In the genomic region with DNA sequence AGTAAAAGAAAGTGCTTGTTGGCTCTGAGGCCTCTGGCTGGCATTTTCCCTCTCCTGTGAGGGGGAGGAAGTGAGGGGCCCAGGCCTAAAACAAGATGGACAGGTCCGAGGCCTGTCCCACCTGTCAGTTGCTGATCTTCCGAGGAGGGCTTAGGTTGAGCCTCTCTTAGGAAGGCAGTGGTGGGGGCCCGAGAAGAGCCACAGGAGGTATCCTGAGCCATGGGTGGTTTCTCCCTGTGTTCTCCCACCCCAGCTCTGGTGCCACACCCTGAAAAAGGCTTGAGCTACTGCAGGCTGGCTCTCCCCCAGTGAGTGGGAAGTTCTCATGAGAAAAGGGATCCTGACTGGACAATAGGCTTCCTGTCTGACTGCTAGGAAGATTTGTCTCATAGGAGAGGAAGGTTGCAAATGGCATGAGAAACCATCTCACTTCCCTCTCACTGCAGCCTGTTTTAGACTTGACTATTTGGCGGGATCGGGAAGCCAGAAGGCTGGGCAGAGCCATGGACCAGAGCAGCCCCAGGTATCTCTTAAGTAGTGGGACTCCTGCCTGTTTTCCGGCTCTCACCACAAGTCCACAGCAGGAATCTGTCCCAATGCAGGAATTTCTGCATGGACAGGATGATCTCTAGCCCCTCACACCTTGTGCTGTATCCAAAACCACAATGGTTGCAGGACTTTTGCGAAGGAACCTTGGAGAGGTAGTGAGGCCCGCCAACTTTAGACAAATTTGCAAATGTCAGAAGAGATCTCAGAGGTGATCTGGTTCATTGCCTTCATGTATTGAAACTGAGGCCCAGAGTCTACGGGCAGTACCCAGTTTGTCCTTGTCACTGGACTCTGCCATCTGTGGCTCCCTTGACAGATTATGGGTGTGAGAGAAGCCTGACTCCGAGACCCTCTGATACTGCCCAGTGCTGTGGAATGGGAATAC, we compare ENCODE assay signal across 1 cellular context.
A peak's percentile ranks its signal among the peaks of the same experiment; 100 is the strongest.
TF ChIP-seq lines count a peak whose summit lies in the region.

No MANE protein-coding gene starts in this region.

TF ChIP-seq in HepG2, 621 proteins besides CTCF, POLR2A, EP300 and RAD21 (continued from another document and continues in another):
- no peak for TF ChIP-seq CREB3 (CRISPR knock-in tag; IDR thresholded peaks at IDR 0.05)
- TF ChIP-seq, protein P1, sequence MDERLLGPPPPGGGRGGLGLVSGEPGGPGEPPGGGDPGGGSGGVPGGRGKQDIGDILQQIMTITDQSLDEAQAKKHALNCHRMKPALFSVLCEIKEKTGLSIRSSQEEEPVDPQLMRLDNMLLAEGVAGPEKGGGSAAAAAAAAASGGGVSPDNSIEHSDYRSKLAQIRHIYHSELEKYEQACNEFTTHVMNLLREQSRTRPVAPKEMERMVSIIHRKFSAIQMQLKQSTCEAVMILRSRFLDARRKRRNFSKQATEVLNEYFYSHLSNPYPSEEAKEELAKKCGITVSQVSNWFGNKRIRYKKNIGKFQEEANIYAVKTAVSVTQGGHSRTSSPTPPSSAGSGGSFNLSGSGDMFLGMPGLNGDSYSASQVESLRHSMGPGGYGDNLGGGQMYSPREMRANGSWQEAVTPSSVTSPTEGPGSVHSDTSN (CRISPR knock-in tag; IDR thresholded peaks at IDR 0.05), result no peak
- TF ChIP-seq, protein P2, sequence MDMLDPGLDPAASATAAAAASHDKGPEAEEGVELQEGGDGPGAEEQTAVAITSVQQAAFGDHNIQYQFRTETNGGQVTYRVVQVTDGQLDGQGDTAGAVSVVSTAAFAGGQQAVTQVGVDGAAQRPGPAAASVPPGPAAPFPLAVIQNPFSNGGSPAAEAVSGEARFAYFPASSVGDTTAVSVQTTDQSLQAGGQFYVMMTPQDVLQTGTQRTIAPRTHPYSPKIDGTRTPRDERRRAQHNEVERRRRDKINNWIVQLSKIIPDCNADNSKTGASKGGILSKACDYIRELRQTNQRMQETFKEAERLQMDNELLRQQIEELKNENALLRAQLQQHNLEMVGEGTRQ (IDR thresholded peaks at IDR 0.05; ENCODE audit: low read depth, low read length), result no peak
- TF ChIP-seq, protein P2 (CRISPR knock-in tag; IDR thresholded peaks at IDR 0.05; ENCODE audit: borderline replicate concordance), result no peak
- TF ChIP-seq, protein P3, sequence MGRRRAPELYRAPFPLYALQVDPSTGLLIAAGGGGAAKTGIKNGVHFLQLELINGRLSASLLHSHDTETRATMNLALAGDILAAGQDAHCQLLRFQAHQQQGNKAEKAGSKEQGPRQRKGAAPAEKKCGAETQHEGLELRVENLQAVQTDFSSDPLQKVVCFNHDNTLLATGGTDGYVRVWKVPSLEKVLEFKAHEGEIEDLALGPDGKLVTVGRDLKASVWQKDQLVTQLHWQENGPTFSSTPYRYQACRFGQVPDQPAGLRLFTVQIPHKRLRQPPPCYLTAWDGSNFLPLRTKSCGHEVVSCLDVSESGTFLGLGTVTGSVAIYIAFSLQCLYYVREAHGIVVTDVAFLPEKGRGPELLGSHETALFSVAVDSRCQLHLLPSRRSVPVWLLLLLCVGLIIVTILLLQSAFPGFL (CRISPR knock-in tag; IDR thresholded peaks at IDR 0.05), result no peak
- TF ChIP-seq SIN3A (IDR thresholded peaks at IDR 0.05; ENCODE audit: borderline replicate concordance, low read depth, low read length), result no peak
- no peak for TF ChIP-seq ZNF263 (CRISPR knock-in tag; IDR thresholded peaks at IDR 0.05)
- TF ChIP-seq, protein P4, sequence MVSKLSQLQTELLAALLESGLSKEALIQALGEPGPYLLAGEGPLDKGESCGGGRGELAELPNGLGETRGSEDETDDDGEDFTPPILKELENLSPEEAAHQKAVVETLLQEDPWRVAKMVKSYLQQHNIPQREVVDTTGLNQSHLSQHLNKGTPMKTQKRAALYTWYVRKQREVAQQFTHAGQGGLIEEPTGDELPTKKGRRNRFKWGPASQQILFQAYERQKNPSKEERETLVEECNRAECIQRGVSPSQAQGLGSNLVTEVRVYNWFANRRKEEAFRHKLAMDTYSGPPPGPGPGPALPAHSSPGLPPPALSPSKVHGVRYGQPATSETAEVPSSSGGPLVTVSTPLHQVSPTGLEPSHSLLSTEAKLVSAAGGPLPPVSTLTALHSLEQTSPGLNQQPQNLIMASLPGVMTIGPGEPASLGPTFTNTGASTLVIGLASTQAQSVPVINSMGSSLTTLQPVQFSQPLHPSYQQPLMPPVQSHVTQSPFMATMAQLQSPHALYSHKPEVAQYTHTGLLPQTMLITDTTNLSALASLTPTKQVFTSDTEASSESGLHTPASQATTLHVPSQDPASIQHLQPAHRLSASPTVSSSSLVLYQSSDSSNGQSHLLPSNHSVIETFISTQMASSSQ (IDR thresholded peaks at IDR 0.05; ENCODE audit: low read depth), result no peak
- TF ChIP-seq, protein P4 (CRISPR knock-in tag; IDR thresholded peaks at IDR 0.05; ENCODE audit: borderline replicate concordance), result 0 out of 2 replicates have a peak, but pooled peaks have one; percentile 35
- TF ChIP-seq ZMYM4 (CRISPR knock-in tag; IDR thresholded peaks at IDR 0.05), result 0 out of 2 replicates have a peak, but pooled peaks have one; percentile 4
- TF ChIP-seq ZNF777 (CRISPR knock-in tag; IDR thresholded peaks at IDR 0.05), result no peak
- no peak for TF ChIP-seq ZNF280B (CRISPR knock-in tag; IDR thresholded peaks at IDR 0.05; ENCODE audit: borderline replicate concordance)
- no peak for TF ChIP-seq ZNF615 (CRISPR knock-in tag; IDR thresholded peaks at IDR 0.05; ENCODE audit: borderline replicate concordance)
- TF ChIP-seq FOXC1 (CRISPR knock-in tag; IDR thresholded peaks at IDR 0.05; ENCODE audit: borderline replicate concordance), result no peak
- TF ChIP-seq ZBTB7A (CRISPR knock-in tag; IDR thresholded peaks at IDR 0.05), result no peak
- no peak for TF ChIP-seq PHF21A (CRISPR knock-in tag; IDR thresholded peaks at IDR 0.05)
- TF ChIP-seq ZNF20 (CRISPR knock-in tag; IDR thresholded peaks at IDR 0.05), result no peak
- no peak for TF ChIP-seq HMGA1 (CRISPR knock-in tag; conservative IDR thresholded peaks at IDR 0.05)
- TF ChIP-seq CENPX (CRISPR knock-in tag; IDR thresholded peaks at IDR 0.05), result no peak
- TF ChIP-seq CHD2 (IDR thresholded peaks at IDR 0.05; ENCODE audit: low read depth, low read length), result no peak
- TF ChIP-seq, protein P5, sequence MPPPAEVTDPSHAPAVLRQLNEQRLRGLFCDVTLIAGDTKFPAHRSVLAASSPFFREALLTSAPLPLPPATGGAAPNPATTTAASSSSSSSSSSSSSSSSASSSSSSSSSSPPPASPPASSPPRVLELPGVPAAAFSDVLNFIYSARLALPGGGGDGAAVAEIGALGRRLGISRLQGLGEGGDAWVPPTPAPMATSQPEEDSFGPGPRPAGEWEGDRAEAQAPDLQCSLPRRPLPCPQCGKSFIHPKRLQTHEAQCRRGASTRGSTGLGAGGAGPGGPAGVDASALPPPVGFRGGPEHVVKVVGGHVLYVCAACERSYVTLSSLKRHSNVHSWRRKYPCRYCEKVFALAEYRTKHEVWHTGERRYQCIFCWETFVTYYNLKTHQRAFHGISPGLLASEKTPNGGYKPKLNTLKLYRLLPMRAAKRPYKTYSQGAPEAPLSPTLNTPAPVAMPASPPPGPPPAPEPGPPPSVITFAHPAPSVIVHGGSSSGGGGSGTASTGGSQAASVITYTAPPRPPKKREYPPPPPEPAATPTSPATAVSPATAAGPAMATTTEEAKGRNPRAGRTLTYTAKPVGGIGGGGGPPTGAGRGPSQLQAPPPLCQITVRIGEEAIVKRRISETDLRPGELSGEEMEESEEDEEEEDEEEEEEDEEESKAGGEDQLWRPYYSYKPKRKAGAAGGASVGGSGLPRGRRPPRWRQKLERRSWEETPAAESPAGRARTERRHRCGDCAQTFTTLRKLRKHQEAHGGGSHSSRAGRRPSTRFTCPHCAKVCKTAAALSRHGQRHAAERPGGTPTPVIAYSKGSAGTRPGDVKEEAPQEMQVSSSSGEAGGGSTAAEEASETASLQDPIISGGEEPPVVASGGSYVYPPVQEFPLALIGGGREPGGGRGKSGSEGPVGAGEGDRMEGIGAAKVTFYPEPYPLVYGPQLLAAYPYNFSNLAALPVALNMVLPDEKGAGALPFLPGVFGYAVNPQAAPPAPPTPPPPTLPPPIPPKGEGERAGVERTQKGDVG (CRISPR knock-in tag; IDR thresholded peaks at IDR 0.05; ENCODE audit: borderline replicate concordance), result no peak
- TF ChIP-seq SATB2 (CRISPR knock-in tag; IDR thresholded peaks at IDR 0.05), result no peak
- no peak for TF ChIP-seq KLF16 (CRISPR knock-in tag; IDR thresholded peaks at IDR 0.05)
- TF ChIP-seq ZNF17 (CRISPR knock-in tag; IDR thresholded peaks at IDR 0.05), result no peak
- TF ChIP-seq GATAD2A (CRISPR knock-in tag; IDR thresholded peaks at IDR 0.05), result no peak; the same call in 1 of the 2 replicates
- no peak for TF ChIP-seq STAG1 (CRISPR knock-in tag; IDR thresholded peaks at IDR 0.05)
- TF ChIP-seq ZNF644 (CRISPR knock-in tag; IDR thresholded peaks at IDR 0.05; ENCODE audit: low read depth), result no peak
- no peak for TF ChIP-seq ZNF180 (CRISPR knock-in tag; IDR thresholded peaks at IDR 0.05; ENCODE audit: borderline replicate concordance, low read depth)
- TF ChIP-seq ARNT2 (CRISPR knock-in tag; IDR thresholded peaks at IDR 0.05; ENCODE audit: low read depth), result no peak
- TF ChIP-seq TCF7L2 (IDR thresholded peaks at IDR 0.05; ENCODE audit: low read depth, low read length), result no peak
- TF ChIP-seq ZNF343 (CRISPR knock-in tag; IDR thresholded peaks at IDR 0.05), result no peak
- TF ChIP-seq NFAT5 (CRISPR knock-in tag; IDR thresholded peaks at IDR 0.05), result no peak
- TF ChIP-seq EHMT2 (IDR thresholded peaks at IDR 0.05; ENCODE audit: borderline replicate concordance, low read depth, low read length), result no peak
